ENCODE assay signal across 16 cellular contexts in genomic region chr9:84374516-84374915, GRCh38. TPM values are rescaled to one million over a fixed set of nuclear protein-coding genes. Genes with fewer than 3 reads are reported as not detected.
"Had no signal": no experiment of that assay in that cellular context is flagged by ENCODE, and none has a peak within 500 bp of the region (broad histone marks: within the 10 kb centered on the region; RNA-seq: fewer than 3 reads in every experiment).

No MANE protein-coding gene starts in this region.

- H3K9me3 ChIP-seq: psoas muscle had no signal

- ATAC-seq: activated T-helper 17 cell treated with anti-CD3 and anti-CD28 coated beads, Interleukin-2, amount 50 U/mL, for 72 hours; left cardiac atrium; psoas muscle; sciatic nerve; stimulated activated naive B cell treated with anti-CD40 and anti-IgM and Interleukin-4, amounts not matched to agents 10 μg/mL and 1 μg/mL and 100 μg/mL, for 72 hours had no signal

- H3K4me1 Mint-ChIP-seq: activated B cell treated with CpG ODN at 0.5 μM for 24 hours; activated CD4-positive, alpha-beta T cell treated with anti-CD3 and anti-CD28 coated beads, Interleukin-2, amount 10 ng/mL, durations not matched to agents 7 days and 5 days; activated T-helper 17 cell treated with anti-CD3 and anti-CD28 coated beads, Interleukin-2, amount 50 U/mL, for 72 hours; stimulated activated naive B cell treated with anti-CD40 and anti-IgM and Interleukin-4, amounts not matched to agents 10 μg/mL and 1 μg/mL and 100 μg/mL, for 72 hours had no signal

- H3K36me3 Mint-ChIP-seq: naive thymus-derived CD4-positive, alpha-beta T cell; stimulated activated naive B cell treated with anti-CD40 and anti-IgM and Interleukin-4, amounts not matched to agents 10 μg/mL and 1 μg/mL and 100 μg/mL, for 72 hours had no signal

- H3K9me3 Mint-ChIP-seq: activated B cell treated with CpG ODN at 0.5 μM for 24 hours; activated CD4-positive, alpha-beta T cell treated with anti-CD3 and anti-CD28 coated beads, Interleukin-2, amount 10 ng/mL, durations not matched to agents 7 days and 5 days; activated naive CD4-positive, alpha-beta T cell treated with anti-CD3 and anti-CD28 coated beads for 36 hours; activated T-helper 17 cell treated with anti-CD3 and anti-CD28 coated beads, Interleukin-2, amount 50 U/mL, for 72 hours; stimulated activated naive B cell treated with anti-CD40 and anti-IgM and Interleukin-4, amounts not matched to agents 10 μg/mL and 1 μg/mL and 100 μg/mL, for 72 hours had no signal

- H3K27ac ChIP-seq: epithelial cell of prostate, psoas muscle had no signal

- H3K4me3 Mint-ChIP-seq: activated B cell treated with CpG ODN at 0.5 μM for 24 hours; activated CD4-positive, alpha-beta T cell treated with anti-CD3 and anti-CD28 coated beads, Interleukin-2, amount 10 ng/mL, durations not matched to agents 7 days and 5 days; activated naive CD4-positive, alpha-beta T cell treated with anti-CD3 and anti-CD28 coated beads for 36 hours; activated T-helper 17 cell treated with anti-CD3 and anti-CD28 coated beads, Interleukin-2, amount 50 U/mL, for 72 hours; naive thymus-derived CD4-positive, alpha-beta T cell; stimulated activated naive B cell treated with anti-CD40 and anti-IgM and Interleukin-4, amounts not matched to agents 10 μg/mL and 1 μg/mL and 100 μg/mL, for 72 hours had no signal

- H3K4me1 ChIP-seq: psoas muscle had no signal

- H3K27ac Mint-ChIP-seq: activated B cell treated with CpG ODN at 0.5 μM for 24 hours; activated CD4-positive, alpha-beta T cell treated with anti-CD3 and anti-CD28 coated beads, Interleukin-2, amount 10 ng/mL, durations not matched to agents 7 days and 5 days; activated naive CD4-positive, alpha-beta T cell treated with anti-CD3 and anti-CD28 coated beads for 36 hours; activated T-helper 17 cell treated with anti-CD3 and anti-CD28 coated beads, Interleukin-2, amount 50 U/mL, for 72 hours; naive thymus-derived CD4-positive, alpha-beta T cell; stimulated activated naive B cell treated with anti-CD40 and anti-IgM and Interleukin-4, amounts not matched to agents 10 μg/mL and 1 μg/mL and 100 μg/mL, for 72 hours had no signal

- DNase-seq: activated B cell treated with CpG ODN at 0.5 μM for 24 hours; activated CD4-positive, alpha-beta T cell treated with anti-CD3 and anti-CD28 coated beads, Interleukin-2, amount 10 ng/mL, durations not matched to agents 7 days and 5 days; activated CD8-positive, alpha-beta memory T cell treated with anti-CD3 and anti-CD28 coated beads for 24 hours; activated naive CD4-positive, alpha-beta T cell treated with anti-CD3 and anti-CD28 coated beads for 36 hours; central memory CD4-positive, alpha-beta T cell; effector memory CD4-positive, alpha-beta T cell; left cardiac atrium; mammary epithelial cell; naive thymus-derived CD4-positive, alpha-beta T cell; occipital lobe; psoas muscle; stimulated activated CD4-positive, alpha-beta T cell treated with anti-CD3 and anti-CD28 coated beads, Interleukin-2, amount 100 ng/mL, for 24 hours; stimulated activated naive B cell treated with anti-CD40 and anti-IgM and Interleukin-4, amounts not matched to agents 10 μg/mL and 1 μg/mL and 100 μg/mL, for 72 hours had no signal

- H3K4me3 ChIP-seq: psoas muscle had no signal

RNA-seq across cellular contexts. Expression of gene SLC28A3, which starts 34.0 kb away (rescaled TPM):
- total RNA-seq: activated B cell treated with CpG ODN at 0.5 μM for 24 hours, occipital lobe, psoas muscle had no signal
